Comparison of ENCODE assay signal across 9 cellular contexts in the genomic region with DNA sequence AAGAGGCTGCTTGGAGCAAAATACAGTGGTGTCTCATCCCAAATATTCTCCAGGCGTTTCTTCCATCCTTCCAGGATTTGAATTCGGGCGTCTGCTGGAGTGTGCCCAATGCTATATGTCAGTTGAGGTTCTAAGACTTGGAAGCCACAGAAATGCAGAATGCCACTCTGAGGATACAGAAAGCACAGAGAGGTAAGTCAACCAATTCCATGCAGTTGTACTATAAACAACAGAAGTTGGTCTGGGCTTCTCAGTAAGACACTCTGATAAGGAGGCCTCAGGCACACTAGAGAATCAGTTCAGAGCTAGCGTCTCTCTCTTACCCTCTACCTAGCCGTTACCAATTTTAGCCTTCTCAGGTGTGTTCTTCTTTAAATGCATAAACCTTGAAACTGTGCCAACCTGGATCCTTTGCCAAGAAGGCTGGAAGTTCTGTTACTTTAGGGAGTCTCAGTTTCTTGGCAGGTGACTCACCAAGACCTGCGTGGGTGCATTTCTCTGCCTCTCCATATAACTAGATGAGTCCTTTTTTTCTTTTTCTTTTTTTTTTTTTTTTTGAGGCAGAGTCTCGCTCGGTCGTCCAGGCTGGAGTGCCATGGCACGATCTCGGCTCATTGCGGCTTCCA. TPM values are rescaled to one million over a fixed set of nuclear protein-coding genes. Genes with fewer than 3 reads are reported as not detected.
DNase-seq lines count a peak whose midpoint lies in the region; ATAC-seq and TF ChIP-seq lines count a peak whose summit lies in the region.
"Had no signal": no experiment of that assay in that cellular context is flagged by ENCODE, and none has a peak within 500 bp of the region (broad histone marks: within the 10 kb centered on the region; RNA-seq: fewer than 3 reads in every experiment).

No MANE protein-coding gene starts in this region.

- H3K9me3 ChIP-seq in ovary (no peaks in the 10 kb centered on the region), endodermal cell (ENCODE audit: control insufficient read depth, low read length) (no peaks in the 10 kb centered on the region), spleen (no peaks in the 10 kb centered on the region)

- TF ChIP-seq POLR2A in ovary (IDR thresholded peaks at IDR 0.05) (no peak), spleen (IDR thresholded peaks at IDR 0.05) (no peak)

- H3K4me3 ChIP-seq in epithelial cell of esophagus (ENCODE audit: low read length) (no peak overlapping the region), ovary (no peak overlapping the region), endodermal cell (ENCODE audit: low read length) (no peak overlapping the region), spleen (no peak overlapping the region), H7 (ENCODE audit: insufficient read depth, low read depth, low read length) (no peak overlapping the region)

- ATAC-seq in GM21447 (IDR thresholded peaks at IDR 0.05; ENCODE audit: unreplicated experiment), result no peak

- no peak overlapping the region for H3K9ac ChIP-seq in endodermal cell (ENCODE audit: extremely low read depth, low read length, poor library complexity, severe bottlenecking)

- no peak for TF ChIP-seq CTCF in epithelial cell of esophagus (IDR thresholded peaks at IDR 0.05; ENCODE audit: insufficient read depth, low read depth, low read length, missing control alignments)
- TF ChIP-seq CTCF in ovary (IDR thresholded peaks at IDR 0.05), result no peak
- TF ChIP-seq CTCF in endodermal cell (conservative IDR thresholded peaks at IDR 0.05), result no peak
- TF ChIP-seq CTCF in spleen (IDR thresholded peaks at IDR 0.05 in 8 of 11, conservative IDR thresholded peaks at IDR 0.05 in 3 of 11), result no peak

- H3K27me3 ChIP-seq in ovary (no peaks in the 10 kb centered on the region), endodermal cell (ENCODE audit: control insufficient read depth, insufficient read depth, low read length, poor library complexity, severe bottlenecking) (no peaks in the 10 kb centered on the region), spleen (replicated peaks in 1 of 7) (no peaks in the 10 kb centered on the region), H7 (ENCODE audit: control insufficient read depth, insufficient read depth, low read length) (no peaks in the 10 kb centered on the region)

- no peaks in the 10 kb centered on the region for H3K9me3 Mint-ChIP-seq in endodermal cell

- intact Hi-C loops in ovary (cut with DNase I) (loop anchor here (2.0 to 5.0 kb wide), 4 partner anchors 41 to 304 kb away; a partner anchor contains a TSS), spleen (cut with DNase I; ENCODE audit: low total_unique reads) (no loop called here)

- H3K27ac ChIP-seq in ovary, result peak overlapping the region; percentile 13 to 27
- no peak overlapping the region for H3K27ac ChIP-seq in endodermal cell (ENCODE audit: low read depth, low read length)
- no peak overlapping the region for H3K27ac ChIP-seq in spleen

- H3K36me3 Mint-ChIP-seq in endodermal cell (ENCODE audit: low read depth), result peaks cover 55% of the 10 kb centered on the region

- 29 to 45% (median 33%) methylated on average over 12 of the region's 12 CpGs for WGBS in ovary, 3 donors
- whole genome bisulfite sequencing in endodermal cell (ENCODE audit: insufficient coverage in 1 of 2, insufficient read length in 1 of 2), 2 experiments, result 93 to 95% methylated on average over 11 to 12 of the region's 12 CpGs
- 93 to 94% (median 93%) methylated on average over 12 of the region's 12 CpGs for WGBS in spleen, 5 donors

- no peak overlapping the region for H3K27ac Mint-ChIP-seq in endodermal cell

- no peaks in the 10 kb centered on the region for H3K4me1 Mint-ChIP-seq in endodermal cell

- no peaks in the 10 kb centered on the region for H3K36me3 ChIP-seq in ovary
- H3K36me3 ChIP-seq in endodermal cell (ENCODE audit: control insufficient read depth, insufficient read depth, low read length), result peaks cover 34% of the 10 kb centered on the region
- peaks cover 0 to 84% (median 6%) of the 10 kb centered on the region in 6 donors for H3K36me3 ChIP-seq in spleen
- peaks cover 8% of the 10 kb centered on the region for H3K36me3 ChIP-seq in H7 (replicated peaks; ENCODE audit: control insufficient read depth, insufficient read depth, low read length)

- no peaks in the 10 kb centered on the region for H3K27me3 Mint-ChIP-seq in endodermal cell (ENCODE audit: insufficient read depth)

- H3K4me1 ChIP-seq in ovary (ENCODE audit: insufficient read depth) (no peaks in the 10 kb centered on the region), endodermal cell (ENCODE audit: control insufficient read depth, insufficient read depth, low read length) (no peaks in the 10 kb centered on the region), spleen (peaks cover 0 to 4% (median 0%) of the 10 kb centered on the region in 6 donors)

- peak; percentile 53 for DNase-seq in EH (ENCODE audit: low read depth)
- peak; percentile 68 for DNase-seq in LHCN-M2 (ENCODE audit: low read depth)
- DNase-seq in epithelial cell of esophagus (ENCODE audit: low read depth), result peak; percentile 97
- DNase-seq in ovary, result peak; percentile 43 to 71 (median 52)
- no peak for DNase-seq in endodermal cell
- DNase-seq in spleen, result no peak
- no peak for DNase-seq in H7
- DNase-seq: kidney had no signal

- H3K4me3 Mint-ChIP-seq in endodermal cell, result no peak overlapping the region

- no peak for TF ChIP-seq EP300 in ovary (IDR thresholded peaks at IDR 0.05)

RNA-seq across cellular contexts. Expression of a gene that starts 15.1 kb away (rescaled TPM):
- 415 and 494 TPM in 2 replicates for total RNA-seq in LHCN-M2 (2014; rRNA removed)
- polyA plus RNA-seq in LHCN-M2 (2012), result 2,044 TPM
- 10 to 100 TPM in 3 of 7 donors, 1 to 10 TPM in 4; 7.9 to 29.1 (median 9.9) TPM for total RNA-seq in ovary
- 10 to 100 TPM; 13.1 to 27.1 TPM for polyA plus RNA-seq in ovary
- 100 to 1,000 TPM; 126 to 141 TPM for total RNA-seq in endodermal cell
- 34.1 TPM for polyA plus RNA-seq in endodermal cell (2013, experiment 1 of 2)
- polyA plus RNA-seq in endodermal cell (2013, experiment 2 of 2), result 43.1 TPM
- 10 to 100 TPM in 6 of 7 donors, 1 to 10 TPM in 1; 9.2 to 70.6 (median 24.0) TPM for total RNA-seq in spleen
- polyA plus RNA-seq in spleen, result 10 to 100 TPM; 13.0 to 25.6 (median 13.4) TPM
- total RNA-seq in H7 (2014; rRNA removed; shearing (Covaris generic)), result 145 and 229 TPM in 2 replicates

RNA-seq across cellular contexts. Expression of a gene that starts 43.5 kb away (rescaled TPM):
- total RNA-seq in LHCN-M2 (2014; rRNA removed) (19.8 and 26.9 TPM in 2 replicates), ovary (10 to 100 TPM; 38.2 to 78.8 (median 62.1) TPM), endodermal cell (10 to 100 TPM; 53.1 to 53.4 TPM), spleen (10 to 100 TPM; 39.1 to 44.7 (median 39.7) TPM)
- 45.0 TPM for polyA plus RNA-seq in LHCN-M2 (2012)
- polyA plus RNA-seq in ovary (10 to 100 TPM; 75.1 to 86.6 TPM), spleen (10 to 100 TPM; 35.1 to 48.8 (median 46.1) TPM)
- polyA plus RNA-seq in endodermal cell (2013, experiment 1 of 2), result 60.9 TPM
- 51.8 TPM for polyA plus RNA-seq in endodermal cell (2013, experiment 2 of 2)
- 43.4 and 65.0 TPM in 2 replicates for total RNA-seq in H7 (2014; rRNA removed; shearing (Covaris generic))

RNA-seq across cellular contexts. Expression of a gene that starts 50.9 kb away (rescaled TPM):
- 18.9 and 20.8 TPM in 2 replicates for total RNA-seq in LHCN-M2 (2014; rRNA removed)
- polyA plus RNA-seq in LHCN-M2 (2012), result 19.9 TPM
- total RNA-seq in ovary, result 10 to 100 TPM; 25.4 to 49.4 (median 39.3) TPM
- 10 to 100 TPM; 22.5 to 46.2 TPM for polyA plus RNA-seq in ovary
- total RNA-seq in endodermal cell, result 10 to 100 TPM; 42.3 to 50.0 TPM
- polyA plus RNA-seq in endodermal cell (2013, experiment 1 of 2), result 23.3 TPM
- 20.7 TPM for polyA plus RNA-seq in endodermal cell (2013, experiment 2 of 2)
- 100 to 1,000 TPM in 1 of 7 donors, 10 to 100 TPM in 6; 57.4 to 109 (median 74.6) TPM for total RNA-seq in spleen
- polyA plus RNA-seq in spleen, result 10 to 100 TPM; 13.7 to 33.9 (median 18.9) TPM
- total RNA-seq in H7 (2014; rRNA removed; shearing (Covaris generic)), result 25.1 and 28.3 TPM in 2 replicates

Comparison
In these comparisons a context has a peak if more than half of its experiments do, and no peak if none do; other contexts are left out.
1. DNase-seq: peak in EH (single experiment), LHCN-M2 (single experiment), epithelial cell of esophagus (single experiment) and ovary (5 of 5); none in endodermal cell (single experiment), spleen (single experiment) and H7 (single experiment).
2. H3K27ac ChIP-seq: peak in ovary (2 of 2); none in endodermal cell (single experiment) and spleen (0 of 8).